Comparison of ENCODE assay signal across 9 cellular contexts in the genomic region with DNA sequence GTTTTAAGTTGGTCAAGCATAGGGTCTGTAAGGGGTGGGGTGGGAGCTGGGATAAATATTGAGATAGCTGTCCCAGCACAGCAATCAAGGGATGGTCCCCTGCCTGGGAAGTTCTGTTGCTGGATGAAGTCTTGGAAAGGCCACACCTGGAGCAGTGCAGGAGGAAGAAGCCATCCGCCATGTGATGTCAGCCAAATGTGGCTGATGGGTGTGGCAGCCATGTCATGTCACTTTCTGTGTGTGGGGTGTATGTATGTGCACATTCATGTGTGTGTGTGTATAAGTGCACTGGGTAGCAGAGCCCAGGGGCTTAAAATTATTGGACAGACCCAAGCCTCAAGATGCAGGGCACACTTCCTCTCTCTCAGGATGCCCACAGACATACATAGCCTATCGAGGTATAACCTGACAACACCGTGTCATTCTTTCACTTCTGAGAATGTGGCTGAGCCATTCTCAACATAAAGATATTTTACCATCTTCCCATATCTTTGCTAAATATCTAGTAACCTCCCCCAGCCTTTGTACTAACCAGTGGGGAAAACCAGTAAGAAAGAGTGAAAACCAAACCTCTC. TPM values are rescaled to one million over a fixed set of nuclear protein-coding genes. Genes with fewer than 3 reads are reported as not detected.
DNase-seq lines count a peak whose midpoint lies in the region; ATAC-seq, FAIRE-seq and TF ChIP-seq lines count a peak whose summit lies in the region.
"Had no signal": no experiment of that assay in that cellular context is flagged by ENCODE, and none has a peak within 500 bp of the region (broad histone marks: within the 10 kb centered on the region; RNA-seq: fewer than 3 reads in every experiment).

No MANE protein-coding gene starts in this region.

- no peak overlapping the region for H3K18ac ChIP-seq in H1 (ENCODE audit: extremely low read depth, low read length)

- H2BK5ac ChIP-seq in H1 (ENCODE audit: low read depth, low read length): no peak overlapping the region

- H2BK20ac ChIP-seq in H1 (ENCODE audit: low read length): no peak overlapping the region

- TF ChIP-seq RAD21 in H1 (IDR thresholded peaks at IDR 0.05 in 1 of 2, conservative IDR thresholded peaks at IDR 0.05 in 1 of 2; ENCODE audit: low read depth in 2 of 2, low read length in 2 of 2): no peak

- TF ChIP-seq CTCF in GM06990 (IDR thresholded peaks at IDR 0.05; ENCODE audit: insufficient read depth, low read length, poor library complexity, severe bottlenecking) (no peak), H1 (IDR thresholded peaks at IDR 0.05; ENCODE audit: control extremely low read depth in 1 of 3, insufficient read depth in 1 of 3, low read depth in 1 of 3, low read length in 3 of 3) (no peak), GM10266 (IDR thresholded peaks at IDR 0.05; ENCODE audit: control insufficient read depth, insufficient read depth, low read depth, missing control alignments) (no peak)

- H3K23me2 ChIP-seq in H1 (ENCODE audit: low read depth, low read length): no peaks in the 10 kb centered on the region

- 0 out of 7 replicates have a peak, but pooled peaks cover 0 to 2% (median under 1%) of the 10 kb centered on the region in 4 experiments for H3K4me1 ChIP-seq in H1 (replicated peaks in 1 of 4; ENCODE audit: control insufficient read depth in 3 of 4, insufficient read depth in 4 of 4, low read length in 3 of 4)

- no peak overlapping the region for H2AK5ac ChIP-seq in H1 (ENCODE audit: low read depth, low read length)

- H3K79me2 ChIP-seq in H1 (ENCODE audit: control insufficient read depth in 1 of 2, insufficient read depth in 2 of 2, low read length in 2 of 2): no peaks in the 10 kb centered on the region

- 0 out of 2 replicates have a peak overlapping the region, but pooled peaks have one; percentile 1 for H3K4me3 ChIP-seq in GM06990 (replicated peaks; ENCODE audit: low read depth, low read length)
- H3K4me3 ChIP-seq in H1 (ENCODE audit: extremely low read depth in 1 of 4, insufficient read depth in 2 of 4, low read depth in 3 of 4, low read length in 4 of 4): no peak overlapping the region

- H3K79me1 ChIP-seq in H1 (ENCODE audit: low read depth, low read length): no peaks in the 10 kb centered on the region

- WGBS in H1 (ENCODE audit: extremely low coverage in 1 of 2, insufficient coverage in 1 of 2, insufficient read length in 1 of 2, insufficient replicate concordance in 2 of 2, low coverage in 1 of 2, low lambda C conversion rate in 2 of 2, missing lambda C conversion rate in 1 of 2), 2 experiments: 88% methylated on average over 3 of the region's 3 CpGs; no CpG with 5 or more reads in 1 of the 2 experiments

- H3K4me2 ChIP-seq in H1 (ENCODE audit: insufficient read depth in 1 of 2, low read depth in 2 of 2, low read length in 2 of 2): no peak overlapping the region

- H2AFZ ChIP-seq in H1 (ENCODE audit: low read length): peak overlapping the region; percentile 90; the same call in 1 of the 2 replicates

- H3K36me3 ChIP-seq in GM06990 (ENCODE audit: control insufficient read depth, insufficient read depth, low read length): no peaks in the 10 kb centered on the region; the same call in none of the 2 replicates
- H3K36me3 ChIP-seq in H1 (ENCODE audit: control insufficient read depth in 2 of 4, insufficient read depth in 4 of 4, low read length in 3 of 4): no peaks in the 10 kb centered on the region

- no peak overlapping the region for H3K56ac ChIP-seq in H1 (replicated peaks; ENCODE audit: insufficient read length, low read depth, low read length)

- H4K5ac ChIP-seq in H1 (ENCODE audit: insufficient read length, low read depth, low read length): no peak overlapping the region

- POLR2A ChIA-PET in H1 (lab: Charles Lee; ENCODE audit: partially characterized antibody): no interaction called here

- H3K9me3 ChIP-seq in H1 (ENCODE audit: insufficient read depth in 2 of 2, low read depth in 1 of 2, low read length in 1 of 2): no peaks in the 10 kb centered on the region

- no peaks in the 10 kb centered on the region for H4K20me1 ChIP-seq in H1 (replicated peaks in 1 of 2; ENCODE audit: control insufficient read depth in 1 of 2, insufficient read depth in 2 of 2, low read length in 2 of 2)

- H2BK15ac ChIP-seq in H1 (ENCODE audit: low read length): no peak overlapping the region

- no peak overlapping the region for H3K14ac ChIP-seq in H1 (ENCODE audit: insufficient read length)

- no peak overlapping the region for H3K4ac ChIP-seq in H1 (replicated peaks; ENCODE audit: insufficient read length, low read depth, low read length)

- no peak overlapping the region for H3K9ac ChIP-seq in H1 (replicated peaks in 1 of 4; ENCODE audit: extremely low read depth in 1 of 4, low read depth in 3 of 4, low read length in 3 of 4)

- no peak overlapping the region for H3K23ac ChIP-seq in H1 (ENCODE audit: insufficient read length)

- no peak overlapping the region for H2BK120ac ChIP-seq in H1 (replicated peaks; ENCODE audit: low read depth, low read length)

- CTCF ChIA-PET in H1 (lab: Charles Lee; ENCODE audit: partially characterized antibody): interaction anchor here (0.9 to 1.3 kb wide), 3 partner anchors 85 to 183 kb away, joined by 3 read pairs; no protein-coding TSS in a partner anchor

- H4K8ac ChIP-seq in H1 (ENCODE audit: extremely low read depth, insufficient read depth, low read length): no peak overlapping the region

- DNase-seq in GM06990 (ENCODE audit: extremely low read depth, insufficient read length): peak; percentile 13
- no peak for DNase-seq in H1 (ENCODE audit: low read depth in 1 of 2, low spot score in 2 of 2)
- DNase-seq in pons (ENCODE audit: low spot score): no peak
- no peak for DNase-seq in GM03348 (ENCODE audit: low spot score)
- no peak for DNase-seq in mesenteric fat pad (ENCODE audit: low spot score)
- DNase-seq in GM10266 (ENCODE audit: extremely low spot score): no peak
- DNase-seq: NCI-H2029 had no signal

- FAIRE-seq in H1 (lab: Jason Lieb, UNC): no peak

- TF ChIP-seq POLR2A in H1 (IDR thresholded peaks at IDR 0.05; ENCODE audit: control extremely low read depth in 1 of 2, low read depth in 2 of 2, low read length in 2 of 2): no peak

- H3K27ac ChIP-seq in H1 (ENCODE audit: low read depth, low read length): no peak overlapping the region

- ATAC-seq in GM19455 (IDR thresholded peaks at IDR 0.05; ENCODE audit: unreplicated experiment) (peak; percentile 44), HG03342 (IDR thresholded peaks at IDR 0.05; ENCODE audit: unreplicated experiment) (peak; percentile 52)

- H4K91ac ChIP-seq in H1 (replicated peaks; ENCODE audit: insufficient read length, low read length): no peak overlapping the region

- H2BK12ac ChIP-seq in H1 (ENCODE audit: low read depth, low read length): peak overlapping the region; percentile 17; the same call in 1 of the 2 replicates

- H3K27me3 ChIP-seq in GM06990 (replicated peaks; ENCODE audit: control insufficient read depth, insufficient read depth, low read length) (no peaks in the 10 kb centered on the region), H1 (replicated peaks in 1 of 4; ENCODE audit: control insufficient read depth in 3 of 4, extremely low read depth in 1 of 4, insufficient read depth in 3 of 4, low read length in 3 of 4) (no peaks in the 10 kb centered on the region)

- no peak for TF ChIP-seq EP300 in H1 (IDR thresholded peaks at IDR 0.05; ENCODE audit: borderline replicate concordance in 1 of 2, low read depth in 2 of 2, low read length in 2 of 2)

TF ChIP-seq in H1, 55 proteins besides CTCF, POLR2A, EP300 and RAD21:
- TF ChIP-seq EGR1 (IDR thresholded peaks at IDR 0.05; ENCODE audit: borderline replicate concordance, low read depth, low read length) (no peak), CBX8 (IDR thresholded peaks at IDR 0.05; ENCODE audit: borderline replicate concordance, low read depth, low read length) (no peak), PHF8 (conservative IDR thresholded peaks at IDR 0.05; ENCODE audit: low read depth, low read length) (no peak), SIN3A (conservative IDR thresholded peaks at IDR 0.05 in 1 of 2, IDR thresholded peaks at IDR 0.05 in 1 of 2; ENCODE audit: low read depth in 1 of 2, low read length in 2 of 2) (no peak), TEAD4 (IDR thresholded peaks at IDR 0.05; ENCODE audit: low read depth, low read length) (no peak), SIX5 (IDR thresholded peaks at IDR 0.05; ENCODE audit: low read depth, low read length) (no peak), HDAC2 (IDR thresholded peaks at IDR 0.05; ENCODE audit: borderline replicate concordance in 1 of 2, low read depth in 2 of 2, low read length in 2 of 2) (no peak), ZNF274 (IDR thresholded peaks at IDR 0.05; ENCODE audit: borderline replicate concordance, extremely low read depth, low read length) (no peak), JUN (IDR thresholded peaks at IDR 0.05; ENCODE audit: low read depth, low read length) (no peak), NRF1 (IDR thresholded peaks at IDR 0.05; ENCODE audit: low read depth, low read length) (no peak)
- TF ChIP-seq, protein P1, sequence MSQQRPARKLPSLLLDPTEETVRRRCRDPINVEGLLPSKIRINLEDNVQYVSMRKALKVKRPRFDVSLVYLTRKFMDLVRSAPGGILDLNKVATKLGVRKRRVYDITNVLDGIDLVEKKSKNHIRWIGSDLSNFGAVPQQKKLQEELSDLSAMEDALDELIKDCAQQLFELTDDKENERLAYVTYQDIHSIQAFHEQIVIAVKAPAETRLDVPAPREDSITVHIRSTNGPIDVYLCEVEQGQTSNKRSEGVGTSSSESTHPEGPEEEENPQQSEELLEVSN (IDR thresholded peaks at IDR 0.05): no peak

RNA-seq across cellular contexts. Expression of a gene that starts 11.4 kb away (rescaled TPM):
- total RNA-seq in H1 (2021; fragmentation: NEBNext Ultra II Directional; extraction: Animal tissue kit (Norgen Biotek cat#: 25700)): not detected in 2 replicates
- 0.06 TPM in 1 of 2 replicates, not detected in the other for polyA plus RNA-seq in H1 (2011; rRNA removed)
- polyA plus RNA-seq in H1 (2011; cell fraction: cytosol; rRNA removed): 0.18 TPM
- polyA plus RNA-seq in H1 (2011; cell fraction: nucleus; rRNA removed): not detected
- polyA plus RNA-seq in H1 (2012, experiment 1 of 2): 0.12 to 0.23 TPM in 2 of 4 replicates, not detected in the others
- polyA plus RNA-seq in H1 (2012, experiment 2 of 2): not detected
- 0.26 TPM for polyA plus RNA-seq in H1 (2013, experiment 1 of 2)
- polyA plus RNA-seq in H1 (2013, experiment 2 of 2): 0.44 TPM
- not detected in 2 replicates for polyA minus RNA-seq in H1 (2011; rRNA and poly(A)+ RNA removed)
- polyA minus RNA-seq in H1 (2011; cell fraction: cytosol; rRNA and poly(A)+ RNA removed): not detected
- polyA minus RNA-seq in H1 (2011; cell fraction: nucleus; rRNA and poly(A)+ RNA removed): not detected
- total RNA-seq in mesenteric fat pad: 23.0 TPM

Comparison
In these comparisons a context has a peak if more than half of its experiments do, and no peak if none do; other contexts are left out.
1. RNA of a gene that starts 11.4 kb away (total RNA-seq): 23.0 TPM in mesenteric fat pad (single experiment); not detected in H1; every median in the first group is over 10 times any median in the second.